Comparison of ENCODE assay signal across 8 cellular contexts in genomic region chr2:231483398-231484329, GRCh38. TPM values are rescaled to one million over a fixed set of nuclear protein-coding genes. Genes with fewer than 3 reads are reported as not detected.
DNase-seq lines count a peak whose midpoint lies in the region; ATAC-seq and TF ChIP-seq lines count a peak whose summit lies in the region.

No MANE protein-coding gene starts in this region.

- WGBS in right lobe of liver (ENCODE audit: insufficient coverage, low coverage, low lambda C conversion rate, missing lambda C conversion rate) = 55% methylated on average over 18 of the region's 65 CpGs

- TF ChIP-seq CTCF in GM10248 (IDR thresholded peaks at IDR 0.05; ENCODE audit: control extremely low read depth, extremely low read depth, low read depth, missing control alignments) (no peak), OCI-LY3 (IDR thresholded peaks at IDR 0.05; ENCODE audit: low read depth, low read length) (no peak), right lobe of liver (IDR thresholded peaks at IDR 0.05) (no peak)

- CTCF ChIA-PET in GM10248 (lab: Yijun Ruan, JAX) = interaction anchor here (0.7 to 4.4 kb wide), 36 partner anchors 8 to 395 kb away, joined by 3 to 103 read pairs (median 4); partner anchors contain the start of genes NCL and NMUR1

- H2AFZ ChIP-seq in OCI-LY3 (ENCODE audit: low read depth, low read length) = peak overlapping the region; percentile 74; the same call in 1 of the 2 replicates
- H2AFZ ChIP-seq in Karpas-422 (ENCODE audit: low read length) = no peak overlapping the region

- intact Hi-C loops in right lobe of liver (cut with DNase I) = no loop called here

- H3K27me3 ChIP-seq in OCI-LY3 (ENCODE audit: low read depth, low read length) (no peaks in the 10 kb centered on the region), right lobe of liver (no peaks in the 10 kb centered on the region), stomach smooth muscle (ENCODE audit: control insufficient read depth in 1 of 2, insufficient read depth in 2 of 2, low read length in 2 of 2) (no peaks in the 10 kb centered on the region), Karpas-422 (ENCODE audit: low read length) (no peaks in the 10 kb centered on the region)

- no peaks in the 10 kb centered on the region; the same call in 1 of the 2 replicates for H3K79me2 ChIP-seq in OCI-LY3 (ENCODE audit: low read length)
- no peaks in the 10 kb centered on the region for H3K79me2 ChIP-seq in Karpas-422 (ENCODE audit: low read length)

- H4K20me1 ChIP-seq in OCI-LY3 (ENCODE audit: insufficient read depth, low read length) (no peaks in the 10 kb centered on the region), Karpas-422 (ENCODE audit: insufficient read depth, low read depth, low read length) (no peaks in the 10 kb centered on the region)

- H3K9ac ChIP-seq in OCI-LY3 (ENCODE audit: low read length) = peak overlapping the region; percentile 92
- peak overlapping the region; percentile 69 to 75 for H3K9ac ChIP-seq in stomach smooth muscle (ENCODE audit: low read length in 2 of 2)
- no peak overlapping the region for H3K9ac ChIP-seq in Karpas-422 (ENCODE audit: low read length)

- H3K4me1 ChIP-seq in OCI-LY3 (ENCODE audit: low read length) (peaks cover 15% of the 10 kb centered on the region), right lobe of liver (no peaks in the 10 kb centered on the region), stomach smooth muscle (ENCODE audit: control insufficient read depth, insufficient read depth, low read length) (peaks cover 11% of the 10 kb centered on the region), Karpas-422 (ENCODE audit: low read length) (no peaks in the 10 kb centered on the region)

- H3K4me2 ChIP-seq in OCI-LY3 (ENCODE audit: low read length) (peak overlapping the region; percentile 98), Karpas-422 (ENCODE audit: low read depth, low read length, poor library complexity, severe bottlenecking) (no peak overlapping the region)

- no peak for TF ChIP-seq POLR2A in right lobe of liver (IDR thresholded peaks at IDR 0.05)

- H3K9me3 ChIP-seq in OCI-LY3 (ENCODE audit: insufficient read depth, low read length) (no peaks in the 10 kb centered on the region), right lobe of liver (no peaks in the 10 kb centered on the region), stomach smooth muscle (ENCODE audit: control insufficient read depth in 2 of 2, low read length in 2 of 2) (no peaks in the 10 kb centered on the region), Karpas-422 (ENCODE audit: low read length) (no peaks in the 10 kb centered on the region)

- POLR2A ChIA-PET in GM10248 (lab: Yijun Ruan, JAX) = interaction anchor here (1.0 kb wide), 2 partner anchors 20 to 23 kb away, joined by 3 to 8 read pairs; partner anchors contain the start of gene NCL

- no peaks in the 10 kb centered on the region for H3K9me2 ChIP-seq in Karpas-422 (replicated peaks; ENCODE audit: insufficient read depth, low read length)

- H3K27ac ChIP-seq in OCI-LY3 (ENCODE audit: low read length) (peak overlapping the region; percentile 56), angular gyrus (ENCODE audit: low read depth, low read length) (peak overlapping the region; percentile 59), right lobe of liver (peak overlapping the region; percentile 49 to 69 (median 67)), stomach smooth muscle (ENCODE audit: low read length) (peak overlapping the region; percentile 31), Karpas-422 (ENCODE audit: low read length) (no peak overlapping the region)

- H3K36me3 ChIP-seq in OCI-LY3 (replicated peaks; ENCODE audit: low read depth, low read length) (no peaks in the 10 kb centered on the region), right lobe of liver (no peaks in the 10 kb centered on the region), stomach smooth muscle (ENCODE audit: control insufficient read depth in 2 of 2, insufficient read depth in 2 of 2, low read length in 2 of 2) (no peaks in the 10 kb centered on the region), Karpas-422 (ENCODE audit: insufficient read depth, low read length) (no peaks in the 10 kb centered on the region)

- DNase-seq in GM10248 (ENCODE audit: extremely low spot score) (peak; percentile 64), right lobe of liver (peak; percentile 39 to 68 (median 59)), SW480 (ENCODE audit: low spot score) (no peak), Karpas-422 (no peak)

- ATAC-seq in right lobe of liver (peak; percentile 35 to 71 (median 58)), GM18867 (IDR thresholded peaks at IDR 0.05; ENCODE audit: unreplicated experiment) (no peak)

- H3K4me3 ChIP-seq in OCI-LY3 (ENCODE audit: low read length) (peak overlapping the region; percentile 84), right lobe of liver (peak overlapping the region; percentile 36 to 60 (median 46)), stomach smooth muscle (ENCODE audit: low read length in 2 of 2) (peak overlapping the region; percentile 55 to 69), Karpas-422 (ENCODE audit: low read length) (no peak overlapping the region)

RNA-seq across cellular contexts. Expression of gene NCL, which starts 19.4 kb away (rescaled TPM):
- total RNA-seq in right lobe of liver = 100 to 1,000 TPM in 5 of 6 experiments, 10 to 100 TPM in 1; 78.8 to 203 (median 146) TPM
- 200 and 291 TPM in 2 replicates for total RNA-seq in Karpas-422 (2014; rRNA removed; shearing (Covaris generic); ENCODE audit: low replicate concordance)

RNA-seq across cellular contexts. Expression of gene NMUR1, which starts 46.6 kb away (rescaled TPM):
- total RNA-seq in right lobe of liver = under 1 TPM; 0.11 to 0.66 (median 0.36) TPM
- not detected in 2 replicates for total RNA-seq in Karpas-422 (2014; rRNA removed; shearing (Covaris generic); ENCODE audit: low replicate concordance)

Comparison
In these comparisons a context has a peak if more than half of its experiments do, and no peak if none do; other contexts are left out.
1. DNase-seq: peak in GM10248 (single experiment) and right lobe of liver (3 of 3); none in SW480 (single experiment) and Karpas-422 (single experiment).